8 cellular contexts compared by ENCODE assay signal in the genomic region with DNA sequence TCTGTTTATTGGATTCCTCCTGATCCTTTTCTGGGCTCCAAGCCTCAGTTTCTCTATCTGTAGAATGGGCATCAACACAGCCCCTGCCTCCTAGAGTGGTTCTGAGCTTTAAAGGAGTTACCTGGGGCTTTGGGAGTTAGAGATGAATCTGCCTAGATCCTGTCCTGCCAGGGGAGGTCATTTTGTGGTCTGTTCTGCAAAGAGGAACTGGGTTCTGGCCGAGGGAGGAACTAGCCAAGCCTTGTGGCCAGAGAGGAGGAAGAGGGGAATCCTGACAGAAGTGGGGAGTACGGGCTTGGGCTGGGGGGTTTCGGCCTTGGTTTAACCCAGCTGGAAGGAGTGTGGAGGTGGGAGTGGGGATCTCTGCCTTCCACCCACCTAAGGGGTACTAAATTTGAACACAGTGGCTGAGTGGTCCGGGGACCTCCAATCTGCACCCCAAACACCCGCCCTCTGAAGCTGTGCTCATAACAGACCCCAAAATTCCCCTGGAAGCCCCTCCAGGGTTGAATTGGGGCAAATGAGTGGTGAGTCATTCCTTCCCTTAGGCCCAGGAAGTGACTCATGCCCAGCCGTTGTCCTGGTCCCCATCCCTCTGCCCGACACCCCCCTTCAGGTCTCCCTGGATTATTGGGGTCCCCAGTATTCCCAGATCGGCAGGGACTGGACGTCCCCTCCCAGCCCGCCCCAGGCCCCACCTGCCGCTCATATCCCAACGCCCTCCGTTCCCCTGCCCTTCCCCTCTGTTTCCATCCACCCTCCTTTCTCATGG. TPM values are rescaled to one million over a fixed set of nuclear protein-coding genes. Genes with fewer than 3 reads are reported as not detected.
DNase-seq lines count a peak whose midpoint lies in the region; ATAC-seq and TF ChIP-seq lines count a peak whose summit lies in the region.

No MANE protein-coding gene starts in this region.

- H3K79me2 ChIP-seq in mesendoderm (ENCODE audit: control insufficient read depth, insufficient read depth, low read length): no peaks in the 10 kb centered on the region

- ATAC-seq in GM21737 (IDR thresholded peaks at IDR 0.05; ENCODE audit: unreplicated experiment): peak; percentile 31
- ATAC-seq in body of pancreas: no peak
- no peak for ATAC-seq in GM18858 (IDR thresholded peaks at IDR 0.05; ENCODE audit: unreplicated experiment)

- H3K23ac ChIP-seq in mesendoderm (ENCODE audit: low read length): peak overlapping the region; percentile 45

- intact Hi-C loops in body of pancreas (cut with DNase I): no loop called here

- H3K9me3 ChIP-seq in body of pancreas (no peaks in the 10 kb centered on the region), tibial nerve (no peaks in the 10 kb centered on the region)

- H3K36me3 ChIP-seq in body of pancreas (replicated peaks in 1 of 2; ENCODE audit: insufficient read depth in 1 of 2, low read depth in 2 of 2) (no peaks in the 10 kb centered on the region), mesendoderm (ENCODE audit: control insufficient read depth, insufficient read depth, low read length) (no peaks in the 10 kb centered on the region), tibial nerve (peaks cover 0 to 5% (median 0%) of the 10 kb centered on the region in 3 donors)

- no peak overlapping the region for H4K8ac ChIP-seq in mesendoderm (ENCODE audit: low read depth, low read length)

- H3K4me2 ChIP-seq in mesendoderm (ENCODE audit: low read length): no peak overlapping the region

- H2AK5ac ChIP-seq in mesendoderm (ENCODE audit: low read length): peak overlapping the region; percentile 22

- H3K4ac ChIP-seq in mesendoderm (ENCODE audit: low read depth, low read length): no peak overlapping the region

- peak overlapping the region; percentile 35 for H3K18ac ChIP-seq in mesendoderm (ENCODE audit: low read length)

- H2BK5ac ChIP-seq in mesendoderm (ENCODE audit: low read length): no peak overlapping the region

- no peaks in the 10 kb centered on the region for H3K79me1 ChIP-seq in mesendoderm (ENCODE audit: low read length)

- TF ChIP-seq CTCF in body of pancreas (IDR thresholded peaks at IDR 0.05) (no peak), tibial nerve (IDR thresholded peaks at IDR 0.05) (no peak)

- no peak overlapping the region for H2BK120ac ChIP-seq in mesendoderm (ENCODE audit: low read depth, low read length)

- 73% methylated on average over 8 to 12 of the region's 13 CpGs for WGBS in body of pancreas, 2 donors
- no CpG with 5 or more reads among the region's 13 CpGs for WGBS in mesendoderm (ENCODE audit: extremely low coverage, insufficient coverage, low lambda C conversion rate)
- WGBS in tibial nerve, 2 donors: 27 to 30% methylated on average over 13 of the region's 13 CpGs

- TF ChIP-seq EP300 in tibial nerve (IDR thresholded peaks at IDR 0.05): peak in 1 of 2 donors; percentile 16

- no peak overlapping the region for H4K5ac ChIP-seq in mesendoderm (ENCODE audit: low read length)

- H3K27me3 ChIP-seq in body of pancreas (no peaks in the 10 kb centered on the region), mesendoderm (ENCODE audit: insufficient read depth, low read length, poor library complexity) (no peaks in the 10 kb centered on the region), tibial nerve (no peaks in the 10 kb centered on the region)

- H3K27ac ChIP-seq in body of pancreas (peak overlapping the region in 3 of 4 donors; percentile 7 to 39 (median 32)), mesendoderm (ENCODE audit: low read depth, low read length) (no peak overlapping the region), tibial nerve (peak overlapping the region; percentile 36 to 87 (median 82))

- H3K56ac ChIP-seq in mesendoderm (ENCODE audit: low read length): peak overlapping the region; percentile 56

- no peak overlapping the region for H3K9ac ChIP-seq in mesendoderm (ENCODE audit: low read length)

- DNase-seq in AG08395 (ENCODE audit: low spot score) (peak; percentile 86), SKM-1 treated with dmso at 0.1 percent for 144 hours (lab: John Stamatoyannopoulos, UW; ENCODE audit: unreplicated experiment) (peak; percentile 93), body of pancreas (peak in 1 of 4 donors; percentile 45), mesendoderm (peak; percentile 44), tibial nerve (ENCODE audit: low spot score in 2 of 2) (no peak), NCI-H345 treated with DMSO at 0.1 percent for 48 hours (lab: John Stamatoyannopoulos, UW; ENCODE audit: unreplicated experiment) (no peak)

- no peak overlapping the region for H2BK15ac ChIP-seq in mesendoderm (replicated peaks; ENCODE audit: low read depth)

- H3K4me3 ChIP-seq in body of pancreas: no peak overlapping the region
- H3K4me3 ChIP-seq in mesendoderm (ENCODE audit: low read length): no peak overlapping the region
- peak overlapping the region in 2 of 4 donors; percentile 14 to 37 for H3K4me3 ChIP-seq in tibial nerve

- no peak for TF ChIP-seq POLR2A in body of pancreas (IDR thresholded peaks at IDR 0.05)
- no peak for TF ChIP-seq POLR2A in tibial nerve (IDR thresholded peaks at IDR 0.05)

- H3K4me1 ChIP-seq in body of pancreas: peaks cover 36% of the 10 kb centered on the region
- no peaks in the 10 kb centered on the region for H3K4me1 ChIP-seq in mesendoderm (ENCODE audit: control insufficient read depth, low read depth, low read length)
- H3K4me1 ChIP-seq in tibial nerve: peaks cover 0 to 60% (median 16%) of the 10 kb centered on the region in 4 donors

RNA-seq across cellular contexts. Expression of gene ADGRE5, which starts 2.8 kb away (rescaled TPM):
- total RNA-seq in body of pancreas (10 to 100 TPM; 11.5 to 24.6 TPM), tibial nerve (10 to 100 TPM; 22.0 to 40.9 (median 27.7) TPM)
- polyA plus RNA-seq in mesendoderm (2013, experiment 1 of 2): 1.4 TPM
- polyA plus RNA-seq in mesendoderm (2013, experiment 2 of 2): 1.7 TPM

RNA-seq across cellular contexts. Expression of gene DDX39A, which starts 35.1 kb away (rescaled TPM):
- total RNA-seq in body of pancreas: 10 to 100 TPM; 32.4 to 86.7 TPM
- polyA plus RNA-seq in mesendoderm (2013, experiment 1 of 2): 147 TPM
- 152 TPM for polyA plus RNA-seq in mesendoderm (2013, experiment 2 of 2)
- 100 to 1,000 TPM in 2 of 4 donors, 10 to 100 TPM in 2; 60.7 to 136 (median 92.6) TPM for total RNA-seq in tibial nerve

RNA-seq across cellular contexts. Expression of gene PKN1, which starts 49.0 kb away (rescaled TPM):
- total RNA-seq in body of pancreas (10 to 100 TPM; 82.5 to 83.4 TPM), tibial nerve (100 to 1,000 TPM in 2 of 4 donors, 10 to 100 TPM in 2; 73.9 to 150 (median 118) TPM)
- 35.9 TPM for polyA plus RNA-seq in mesendoderm (2013, experiment 1 of 2)
- polyA plus RNA-seq in mesendoderm (2013, experiment 2 of 2): 37.9 TPM

Comparison
In these comparisons a context has a peak if more than half of its experiments do, and no peak if none do; other contexts are left out.
1. DNase-seq: peak in AG08395 (single experiment), SKM-1 treated with dmso at 0.1 percent for 144 hours (single experiment) and mesendoderm (single experiment); none in tibial nerve (0 of 2) and NCI-H345 treated with DMSO at 0.1 percent for 48 hours (single experiment).